8 cellular contexts compared by ENCODE assay signal in the genomic region with DNA sequence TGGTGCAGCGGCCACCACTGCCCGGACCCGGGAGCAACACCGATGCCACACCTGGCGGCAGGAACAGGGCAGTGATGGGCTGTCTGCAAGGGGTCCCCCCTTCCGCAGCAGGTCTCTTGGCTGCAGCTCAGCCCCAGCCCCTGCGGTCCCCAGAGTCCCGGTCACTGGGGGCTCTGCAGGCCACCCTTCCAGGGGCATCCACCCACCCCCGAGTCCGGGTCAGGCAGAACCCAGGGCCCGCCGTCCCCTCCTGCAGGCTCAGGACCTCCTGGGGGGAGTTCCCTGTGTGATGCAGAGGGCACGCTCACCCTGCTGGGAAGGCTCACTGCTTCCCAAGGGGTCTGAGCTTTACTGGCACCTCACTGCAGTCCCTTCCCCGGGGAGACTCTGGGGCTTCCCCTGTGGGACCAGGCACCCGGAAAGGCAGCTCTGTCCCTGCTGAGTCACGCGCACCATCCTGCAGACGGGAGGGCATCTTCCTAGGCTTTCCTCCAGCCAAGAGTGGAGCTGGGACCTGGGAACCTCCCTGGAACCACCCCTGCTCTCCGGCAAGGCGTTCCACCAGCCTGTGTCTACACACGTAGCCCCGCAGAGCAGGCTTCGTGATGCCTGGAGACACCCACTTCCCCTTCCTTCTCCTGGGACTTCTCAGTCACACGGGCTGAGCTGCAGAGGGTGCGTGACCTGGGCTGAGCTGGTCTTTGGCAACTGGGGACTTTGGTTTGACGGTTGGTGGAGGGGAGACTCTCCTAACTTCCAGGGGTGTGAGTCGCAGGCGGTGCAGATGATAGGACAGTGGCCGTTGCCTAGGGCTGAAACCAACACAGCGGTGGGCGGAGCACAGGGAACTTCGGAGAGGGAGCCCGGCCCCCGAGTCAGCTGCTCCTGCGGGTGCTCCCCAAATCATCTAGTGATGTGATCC. TPM values are rescaled to one million over a fixed set of nuclear protein-coding genes. Genes with fewer than 3 reads are reported as not detected.
DNase-seq lines count a peak whose midpoint lies in the region; ATAC-seq and TF ChIP-seq lines count a peak whose summit lies in the region.

No MANE protein-coding gene starts in this region.

- 26 to 32% methylated on average over 29 to 31 of the region's 35 CpGs for WGBS in GM23248 (ENCODE audit: low coverage in 1 of 2, low lambda C conversion rate in 2 of 2, missing lambda C conversion rate in 2 of 2), 2 experiments

- H3K9me3 Mint-ChIP-seq in CD4-positive, alpha-beta T cell = no peaks in the 10 kb centered on the region

- POLR2A ChIA-PET in CD4-positive, alpha-beta T cell (lab: Charles Lee) = interaction anchor here (0.8 kb wide), 1 partner anchor 60 kb away, joined by 3 read pairs; no protein-coding TSS in a partner anchor

- no peak for ATAC-seq in CD4-positive, alpha-beta T cell (ENCODE audit: poor library complexity)
- peak; percentile 55 for ATAC-seq in RWPE2 (ENCODE audit: low read depth)
- peak; percentile 29 for ATAC-seq in stimulated activated naive CD8-positive, alpha-beta T cell treated with anti-CD3 and anti-CD28 coated beads, Interleukin-15, Interleukin-2, amounts not matched to agents 100 U/mL and 50 U/mL, for 24 hours
- ATAC-seq in GM19023 (IDR thresholded peaks at IDR 0.05; ENCODE audit: unreplicated experiment) = no peak

- H3K9me3 ChIP-seq in CD4-positive, alpha-beta T cell (ENCODE audit: control insufficient read depth, low read length) = no peaks in the 10 kb centered on the region
- H3K9me3 ChIP-seq in GM23248 (ENCODE audit: low read depth) (no peaks in the 10 kb centered on the region), RWPE2 (ENCODE audit: severe bottlenecking) (no peaks in the 10 kb centered on the region), WERI-Rb-1 (ENCODE audit: severe bottlenecking) (no peaks in the 10 kb centered on the region)

- peak overlapping the region; percentile 51 for H3K9ac ChIP-seq in GM23248

- intact Hi-C loops in CD4-positive, alpha-beta T cell (cut with DNase I, micrococcal nuclease) = no loop called here

- H3K27ac ChIP-seq in CD4-positive, alpha-beta T cell (ENCODE audit: low read depth, low read length) = no peak overlapping the region
- H3K27ac ChIP-seq in GM23248 (peak overlapping the region; percentile 22; the same call in 1 of the 2 replicates), RWPE2 (ENCODE audit: poor library complexity, severe bottlenecking) (no peak overlapping the region), WERI-Rb-1 (no peak overlapping the region), brain microvascular endothelial cell (no peak overlapping the region)

- H3K4me1 ChIP-seq in GM23248 (ENCODE audit: insufficient read depth) (peaks cover 15% of the 10 kb centered on the region), RWPE2 (ENCODE audit: insufficient read depth, poor library complexity, severe bottlenecking) (peaks cover 8% of the 10 kb centered on the region)

- H2AFZ ChIP-seq in GM23248 = peak overlapping the region; percentile 85

- H3K36me3 ChIP-seq in GM23248 (ENCODE audit: low read depth) (no peaks in the 10 kb centered on the region), RWPE2 (ENCODE audit: low read depth) (no peaks in the 10 kb centered on the region), WERI-Rb-1 (no peaks in the 10 kb centered on the region), brain microvascular endothelial cell (replicated peaks) (no peaks in the 10 kb centered on the region)

- peaks cover 6% of the 10 kb centered on the region; the same call in 1 of the 2 replicates for H3F3A ChIP-seq in GM23248 (ENCODE audit: insufficient read depth)

- CTCF ChIA-PET in CD4-positive, alpha-beta T cell (lab: Charles Lee) = no interaction called here

- no peaks in the 10 kb centered on the region for H3K36me3 Mint-ChIP-seq in CD4-positive, alpha-beta T cell (ENCODE audit: low read depth)

- in situ Hi-C loops in GM23248 (cut with MboI) (no loop called here), brain microvascular endothelial cell (cut with HindIII; ENCODE audit: low pct_ligation_motif_present, low sequenced_read_pairs) (no loop called here)

- H3K4me1 Mint-ChIP-seq in CD4-positive, alpha-beta T cell (ENCODE audit: low read depth) = peaks cover 6% of the 10 kb centered on the region

- no peaks in the 10 kb centered on the region for H3K79me2 ChIP-seq in GM23248 (ENCODE audit: insufficient read depth)

- H3K27me3 Mint-ChIP-seq in CD4-positive, alpha-beta T cell = peaks cover 37% of the 10 kb centered on the region

- H3K27ac Mint-ChIP-seq in CD4-positive, alpha-beta T cell = no peak overlapping the region

- no peak for TF ChIP-seq CTCF in CD4-positive, alpha-beta T cell (IDR thresholded peaks at IDR 0.05)
- no peak for TF ChIP-seq CTCF in RWPE2 (IDR thresholded peaks at IDR 0.05; ENCODE audit: poor library complexity, severe bottlenecking)
- TF ChIP-seq CTCF in fibroblast of mammary gland (conservative IDR thresholded peaks at IDR 0.05; ENCODE audit: control insufficient read depth, insufficient read depth, low read depth, low read length) = no peak
- TF ChIP-seq CTCF in WERI-Rb-1 (IDR thresholded peaks at IDR 0.05; ENCODE audit: low read depth, low read length) = no peak
- TF ChIP-seq CTCF in brain microvascular endothelial cell (IDR thresholded peaks at IDR 0.05; ENCODE audit: low read depth, low read length, missing control alignments) = no peak

- H3K4me2 ChIP-seq in GM23248 (ENCODE audit: unreplicated experiment) = peak overlapping the region; percentile 50

- peak in 1 of 10 experiments; percentile 32 for DNase-seq in CD4-positive, alpha-beta T cell
- peak; percentile 88 for DNase-seq in GM23248
- peak; percentile 68 for DNase-seq in RWPE2 (ENCODE audit: low spot score)
- DNase-seq in fibroblast of mammary gland (ENCODE audit: low read depth) = peak; percentile 53
- DNase-seq in stimulated activated naive CD8-positive, alpha-beta T cell treated with anti-CD3 and anti-CD28 coated beads, Interleukin-15, Interleukin-2, amounts not matched to agents 100 U/mL and 50 U/mL, for 24 hours = no peak
- DNase-seq in WERI-Rb-1 = no peak
- no peak for DNase-seq in brain microvascular endothelial cell

- peak overlapping the region; percentile 42 for H3K4me3 Mint-ChIP-seq in CD4-positive, alpha-beta T cell

- H3K9me2 ChIP-seq in GM23248 (ENCODE audit: insufficient read depth) = no peaks in the 10 kb centered on the region

- H4K20me1 ChIP-seq in GM23248 (ENCODE audit: insufficient read depth) = no peaks in the 10 kb centered on the region

- H3K4me3 ChIP-seq in GM23248 (peak overlapping the region; percentile 56), RWPE2 (ENCODE audit: severe bottlenecking) (no peak overlapping the region), fibroblast of mammary gland (ENCODE audit: control insufficient read depth, low read depth, low read length) (no peak overlapping the region), WERI-Rb-1 (ENCODE audit: low read depth, low read length) (no peak overlapping the region), brain microvascular endothelial cell (ENCODE audit: low read depth, low read length) (no peak overlapping the region)

- no peaks in the 10 kb centered on the region for H3K27me3 ChIP-seq in CD4-positive, alpha-beta T cell (ENCODE audit: control insufficient read depth, insufficient read depth, low read length)
- no peaks in the 10 kb centered on the region for H3K27me3 ChIP-seq in GM23248 (replicated peaks; ENCODE audit: insufficient read depth)
- H3K27me3 ChIP-seq in RWPE2 (ENCODE audit: insufficient read depth, poor library complexity, severe bottlenecking) = no peaks in the 10 kb centered on the region
- H3K27me3 ChIP-seq in WERI-Rb-1 (ENCODE audit: insufficient read depth, low read depth, severe bottlenecking) = no peaks in the 10 kb centered on the region
- no peaks in the 10 kb centered on the region for H3K27me3 ChIP-seq in brain microvascular endothelial cell (replicated peaks)

RNA-seq across cellular contexts. Expression of a gene that starts 23.4 kb away (rescaled TPM):
- 1 to 10 TPM; 4.6 TPM for total RNA-seq in CD4-positive, alpha-beta T cell
- 10.9 and 16.9 TPM in 2 replicates for total RNA-seq in GM23248 (2014; rRNA removed; shearing (Covaris generic))
- 11.0 and 12.5 TPM in 2 replicates for polyA plus RNA-seq in GM23248 (2016; fragmentation: Nextera tagmentation; extraction: Ambion mirVana)

RNA-seq across cellular contexts. Expression of a gene that starts 32.3 kb away (rescaled TPM):
- 10 to 100 TPM; 26.2 to 26.5 TPM for total RNA-seq in CD4-positive, alpha-beta T cell
- total RNA-seq in GM23248 (2014; rRNA removed; shearing (Covaris generic)) = 4.3 and 4.9 TPM in 2 replicates
- 76.3 and 78.5 TPM in 2 replicates for polyA plus RNA-seq in GM23248 (2016; fragmentation: Nextera tagmentation; extraction: Ambion mirVana)

RNA-seq across cellular contexts. Expression of a gene that starts 51.6 kb away (rescaled TPM):
- total RNA-seq in CD4-positive, alpha-beta T cell = 100 to 1,000 TPM; 118 to 127 TPM
- total RNA-seq in GM23248 (2014; rRNA removed; shearing (Covaris generic)) = 161 and 166 TPM in 2 replicates
- 106 and 110 TPM in 2 replicates for polyA plus RNA-seq in GM23248 (2016; fragmentation: Nextera tagmentation; extraction: Ambion mirVana)

RNA-seq across cellular contexts. Expression of a gene that starts 51.8 kb away (rescaled TPM):
- total RNA-seq in CD4-positive, alpha-beta T cell = 10 to 100 TPM; 35.7 to 38.5 TPM
- 37.6 and 45.6 TPM in 2 replicates for total RNA-seq in GM23248 (2014; rRNA removed; shearing (Covaris generic))
- polyA plus RNA-seq in GM23248 (2016; fragmentation: Nextera tagmentation; extraction: Ambion mirVana) = 70.8 and 72.8 TPM in 2 replicates

Comparison
In these comparisons a context has a peak if more than half of its experiments do, and no peak if none do; other contexts are left out.
1. ATAC-seq: peak in RWPE2 (single experiment) and stimulated activated naive CD8-positive, alpha-beta T cell treated with anti-CD3 and anti-CD28 coated beads, Interleukin-15, Interleukin-2, amounts not matched to agents 100 U/mL and 50 U/mL, for 24 hours (single experiment); none in CD4-positive, alpha-beta T cell (single experiment) and GM19023 (single experiment).
2. DNase-seq: peak in GM23248 (single experiment), RWPE2 (single experiment) and fibroblast of mammary gland (single experiment); none in stimulated activated naive CD8-positive, alpha-beta T cell treated with anti-CD3 and anti-CD28 coated beads, Interleukin-15, Interleukin-2, amounts not matched to agents 100 U/mL and 50 U/mL, for 24 hours (single experiment), WERI-Rb-1 (single experiment) and brain microvascular endothelial cell (single experiment).